Comparison of ENCODE assay signal across 1 cellular context in genomic region chr10:133460208-133460769, GRCh38.
TF ChIP-seq lines count a peak whose summit lies in the region.

No MANE protein-coding gene starts in this region.

TF ChIP-seq in HEK293, 187 proteins besides CTCF, POLR2A, EP300 and RAD21 (continued from another document):
- TF ChIP-seq, protein P1, sequence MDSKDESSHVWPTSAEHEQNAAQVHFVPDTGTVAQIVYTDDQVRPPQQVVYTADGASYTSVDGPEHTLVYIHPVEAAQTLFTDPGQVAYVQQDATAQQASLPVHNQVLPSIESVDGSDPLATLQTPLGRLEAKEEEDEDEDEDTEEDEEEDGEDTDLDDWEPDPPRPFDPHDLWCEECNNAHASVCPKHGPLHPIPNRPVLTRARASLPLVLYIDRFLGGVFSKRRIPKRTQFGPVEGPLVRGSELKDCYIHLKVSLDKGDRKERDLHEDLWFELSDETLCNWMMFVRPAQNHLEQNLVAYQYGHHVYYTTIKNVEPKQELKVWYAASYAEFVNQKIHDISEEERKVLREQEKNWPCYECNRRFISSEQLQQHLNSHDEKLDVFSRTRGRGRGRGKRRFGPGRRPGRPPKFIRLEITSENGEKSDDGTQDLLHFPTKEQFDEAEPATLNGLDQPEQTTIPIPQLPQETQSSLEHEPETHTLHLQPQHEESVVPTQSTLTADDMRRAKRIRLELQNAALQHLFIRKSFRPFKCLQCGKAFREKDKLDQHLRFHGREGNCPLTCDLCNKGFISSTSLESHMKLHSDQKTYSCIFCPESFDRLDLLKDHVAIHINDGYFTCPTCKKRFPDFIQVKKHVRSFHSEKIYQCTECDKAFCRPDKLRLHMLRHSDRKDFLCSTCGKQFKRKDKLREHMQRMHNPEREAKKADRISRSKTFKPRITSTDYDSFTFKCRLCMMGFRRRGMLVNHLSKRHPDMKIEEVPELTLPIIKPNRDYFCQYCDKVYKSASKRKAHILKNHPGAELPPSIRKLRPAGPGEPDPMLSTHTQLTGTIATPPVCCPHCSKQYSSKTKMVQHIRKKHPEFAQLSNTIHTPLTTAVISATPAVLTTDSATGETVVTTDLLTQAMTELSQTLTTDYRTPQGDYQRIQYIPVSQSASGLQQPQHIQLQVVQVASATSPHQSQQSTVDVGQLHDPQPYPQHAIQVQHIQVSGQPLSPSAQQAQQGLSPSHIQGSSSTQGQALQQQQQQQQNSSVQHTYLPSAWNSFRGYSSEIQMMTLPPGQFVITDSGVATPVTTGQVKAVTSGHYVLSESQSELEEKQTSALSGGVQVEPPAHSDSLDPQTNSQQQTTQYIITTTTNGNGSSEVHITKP (tag by site-specific recombination; IDR thresholded peaks at IDR 0.05), result no peak
- TF ChIP-seq GLIS1 (tag by site-specific recombination; IDR thresholded peaks at IDR 0.05) (no peak), ZNF501 (tag by site-specific recombination; IDR thresholded peaks at IDR 0.05) (no peak), ZNF341 (tag by site-specific recombination; IDR thresholded peaks at IDR 0.05; ENCODE audit: low read depth) (no peak), ZNF16 (tag by site-specific recombination; IDR thresholded peaks at IDR 0.05; ENCODE audit: low read depth) (no peak), KLF8 (tag by site-specific recombination; IDR thresholded peaks at IDR 0.05) (no peak)
TF ChIP-seq in HEK293: peak in this region for 4.
